In the genomic region with DNA sequence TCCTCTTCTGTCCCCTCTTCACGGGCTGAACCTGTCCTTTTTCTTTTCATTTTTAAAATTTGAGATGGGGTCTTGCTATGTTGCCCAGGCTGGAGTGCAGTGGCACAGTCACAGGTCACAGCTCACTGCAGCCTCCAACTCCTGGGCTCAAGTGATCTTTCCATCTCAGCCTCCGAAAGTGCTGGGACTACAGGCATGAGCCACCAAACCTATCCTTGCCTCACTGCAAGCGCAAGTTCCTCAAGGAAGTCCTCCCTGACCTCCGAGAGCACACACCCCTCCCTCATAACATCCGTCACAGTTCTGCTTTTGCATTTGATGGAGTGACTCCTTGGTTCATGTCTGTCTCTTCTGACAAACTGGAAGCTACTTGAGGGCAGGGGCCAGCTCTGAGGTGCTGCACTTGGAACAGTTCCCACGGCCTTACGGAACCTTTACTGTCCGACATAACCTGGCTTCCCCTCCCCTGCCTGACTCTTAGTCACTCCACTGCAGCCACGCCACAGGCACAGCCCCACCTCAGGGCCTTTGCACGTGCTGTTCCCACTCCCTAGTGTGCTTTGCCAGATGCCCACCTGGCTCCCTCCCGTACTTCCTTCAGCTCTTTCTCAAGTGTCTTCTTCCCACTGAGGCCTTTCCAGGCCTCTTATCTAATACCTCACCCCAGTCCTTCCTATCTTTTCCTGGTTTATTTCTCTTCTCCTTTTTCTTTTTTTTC, we compare ENCODE assay signal across 1 cellular context.
TF ChIP-seq lines count a peak whose summit lies in the region.

No MANE protein-coding gene starts in this region.

TF ChIP-seq in K562, 482 proteins besides CTCF, POLR2A, EP300 and RAD21 (continued from another document):
- TF ChIP-seq NFIC (IDR thresholded peaks at IDR 0.05) (peak; percentile 56), EHMT2 (IDR thresholded peaks at IDR 0.05) (no peak), BCOR (IDR thresholded peaks at IDR 0.05) (peak; percentile 87), LEF1 (IDR thresholded peaks at IDR 0.05) (no peak), CAMTA2 (CRISPR knock-in tag; conservative IDR thresholded peaks at IDR 0.05) (no peak), ELK1 (CRISPR knock-in tag; IDR thresholded peaks at IDR 0.05) (no peak), HCFC1 (IDR thresholded peaks at IDR 0.05; ENCODE audit: low read depth, low read length) (no peak), NFXL1 (CRISPR knock-in tag; IDR thresholded peaks at IDR 0.05) (no peak), RBM25 (IDR thresholded peaks at IDR 0.05; ENCODE audit: low read depth, low read length, severe bottlenecking) (peak; percentile 74), RCOR1 (IDR thresholded peaks at IDR 0.05; ENCODE audit: borderline replicate concordance in 1 of 2, low read depth in 2 of 2, low read length in 2 of 2) (peak in 1 of 2 experiments; percentile 53; a peak in 1 of 4 replicates), SMAD4 (CRISPR knock-in tag; conservative IDR thresholded peaks at IDR 0.05) (no peak), SIRT6 (IDR thresholded peaks at IDR 0.05; ENCODE audit: low read depth, low read length) (no peak), HDAC2 (IDR thresholded peaks at IDR 0.05) (no peak), ATF1 (CRISPR knock-in tag; IDR thresholded peaks at IDR 0.05) (no peak), ATF1 (tag; IDR thresholded peaks at IDR 0.05) (no peak), GTF2A2 (tag; IDR thresholded peaks at IDR 0.05) (no peak), FOXM1 (IDR thresholded peaks at IDR 0.05; ENCODE audit: low read depth) (no peak), FOXM1 (CRISPR knock-in tag; IDR thresholded peaks at IDR 0.05; ENCODE audit: low read depth) (no peak), ZNF76 (CRISPR knock-in tag; IDR thresholded peaks at IDR 0.05; ENCODE audit: borderline replicate concordance) (no peak), SMARCA4 (IDR thresholded peaks at IDR 0.05) (no peak), PTBP1 (IDR thresholded peaks at IDR 0.05; ENCODE audit: low read depth, low read length) (0 out of 2 replicates have a peak, but pooled peaks have one; percentile 55), TCF7L2 (IDR thresholded peaks at IDR 0.05; ENCODE audit: low read depth, low read length) (no peak), ZNF785 (CRISPR knock-in tag; IDR thresholded peaks at IDR 0.05) (no peak)
- TF ChIP-seq, protein P1, sequence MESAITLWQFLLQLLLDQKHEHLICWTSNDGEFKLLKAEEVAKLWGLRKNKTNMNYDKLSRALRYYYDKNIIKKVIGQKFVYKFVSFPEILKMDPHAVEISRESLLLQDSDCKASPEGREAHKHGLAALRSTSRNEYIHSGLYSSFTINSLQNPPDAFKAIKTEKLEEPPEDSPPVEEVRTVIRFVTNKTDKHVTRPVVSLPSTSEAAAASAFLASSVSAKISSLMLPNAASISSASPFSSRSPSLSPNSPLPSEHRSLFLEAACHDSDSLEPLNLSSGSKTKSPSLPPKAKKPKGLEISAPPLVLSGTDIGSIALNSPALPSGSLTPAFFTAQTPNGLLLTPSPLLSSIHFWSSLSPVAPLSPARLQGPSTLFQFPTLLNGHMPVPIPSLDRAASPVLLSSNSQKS (CRISPR knock-in tag; IDR thresholded peaks at IDR 0.05), result no peak
- TF ChIP-seq, protein P2, sequence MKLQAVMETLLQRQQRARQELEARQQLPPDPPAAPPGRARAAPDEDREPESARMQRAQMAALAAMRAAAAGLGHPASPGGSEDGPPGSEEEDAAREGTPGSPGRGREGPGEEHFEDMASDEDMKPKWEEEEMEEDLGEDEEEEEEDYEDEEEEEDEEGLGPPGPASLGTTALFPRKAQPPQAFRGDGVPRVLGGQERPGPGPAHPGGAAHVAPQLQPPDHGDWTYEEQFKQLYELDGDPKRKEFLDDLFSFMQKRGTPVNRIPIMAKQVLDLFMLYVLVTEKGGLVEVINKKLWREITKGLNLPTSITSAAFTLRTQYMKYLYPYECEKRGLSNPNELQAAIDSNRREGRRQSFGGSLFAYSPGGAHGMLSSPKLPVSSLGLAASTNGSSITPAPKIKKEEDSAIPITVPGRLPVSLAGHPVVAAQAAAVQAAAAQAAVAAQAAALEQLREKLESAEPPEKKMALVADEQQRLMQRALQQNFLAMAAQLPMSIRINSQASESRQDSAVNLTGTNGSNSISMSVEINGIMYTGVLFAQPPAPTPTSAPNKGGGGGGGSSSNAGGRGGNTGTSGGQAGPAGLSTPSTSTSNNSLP (IDR thresholded peaks at IDR 0.05; ENCODE audit: borderline replicate concordance, low read depth, low read length), result no peak
